ENCODE assay signal across 16 cellular contexts in the genomic region with DNA sequence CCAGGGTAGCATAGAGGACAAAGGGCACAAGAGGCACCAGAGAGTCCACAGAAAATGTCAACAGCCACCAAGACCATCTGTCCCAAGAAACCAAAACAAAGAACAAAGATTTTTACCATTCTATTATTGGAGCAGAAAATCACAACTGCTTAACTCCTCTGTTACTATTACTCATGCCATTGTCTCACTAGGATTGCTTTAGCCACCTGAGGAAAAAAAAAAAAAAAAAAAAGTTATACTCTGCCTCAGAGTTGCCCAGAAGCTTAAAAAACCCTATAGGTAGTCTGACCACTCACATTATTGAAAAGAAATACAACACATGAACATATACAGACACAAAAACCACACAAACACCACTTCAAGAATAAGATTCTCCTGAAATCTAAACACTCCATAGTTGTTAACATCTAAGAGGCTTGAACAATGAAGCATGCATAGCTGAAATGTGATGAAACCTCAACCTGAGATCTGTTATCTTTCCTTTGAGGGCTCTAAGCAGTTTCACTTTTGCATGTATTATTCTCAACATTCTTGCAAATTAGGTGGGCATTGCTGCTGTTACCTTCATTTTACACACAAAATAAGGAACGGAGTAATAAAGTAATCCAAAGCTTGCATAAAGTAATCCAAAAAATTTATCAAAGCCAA.
DNase-seq lines count a peak whose midpoint lies in the region; ATAC-seq, FAIRE-seq and TF ChIP-seq lines count a peak whose summit lies in the region.
"Had no signal": no experiment of that assay in that cellular context is flagged by ENCODE, and none has a peak within 500 bp of the region (broad histone marks: within the 10 kb centered on the region; RNA-seq: fewer than 3 reads in every experiment).

No MANE protein-coding gene starts in this region.

- BruUV-seq in K562 (replicated peaks; lab: Mats Ljungman, UMichigan) = no TSS peak

- no peaks in the 10 kb centered on the region for H3K79me2 ChIP-seq in K562 (ENCODE audit: control insufficient read depth, insufficient read depth, low read length)

- no peak for TF ChIP-seq RAD21 in K562 (CRISPR knock-in tag; conservative IDR thresholded peaks at IDR 0.05 in 1 of 2, IDR thresholded peaks at IDR 0.05 in 1 of 2)

- no peak for FAIRE-seq in K562 (lab: Jason Lieb, UNC)
- FAIRE-seq: H1, kidney had no signal

- H3K4me1 ChIP-seq in K562 (replicated peaks in 1 of 2; ENCODE audit: control insufficient read depth in 2 of 2, insufficient read depth in 2 of 2, low read length in 2 of 2) = peaks cover 0 to 11% of the 10 kb centered on the region in 2 experiments; a peak in 4 of 5 replicates
- no peaks in the 10 kb centered on the region for H3K4me1 ChIP-seq in left lung
- H3K4me1 ChIP-seq: adrenal gland, SJSA1, tibial nerve had no signal

- TF ChIP-seq POLR2A in K562 (conservative IDR thresholded peaks at IDR 0.05) = no peak

- H3K4me1 Mint-ChIP-seq in activated naive CD8-positive, alpha-beta T cell (ENCODE audit: low read depth) = peaks cover 65% of the 10 kb centered on the region
- peaks cover 20% of the 10 kb centered on the region for H3K4me1 Mint-ChIP-seq in activated naive CD8-positive, alpha-beta T cell treated with anti-CD3 and anti-CD28 coated beads, Interleukin-2, amount 50 U/mL, for 24 hours

- 57% methylated on average over 1 of the region's 1 CpG for WGBS in K562 (ENCODE audit: insufficient coverage, low coverage, missing lambda C conversion rate)

- H3K27me3 ChIP-seq in K562 (ENCODE audit: control insufficient read depth in 2 of 2, insufficient read depth in 2 of 2, low read length in 2 of 2) (no peaks in the 10 kb centered on the region), left lung (no peaks in the 10 kb centered on the region)
- H3K27me3 ChIP-seq: adrenal gland, SJSA1, tibial nerve had no signal

- TF ChIP-seq EP300 in K562 (IDR thresholded peaks at IDR 0.05; ENCODE audit: low read length) = no peak

- H3K4me3 Mint-ChIP-seq in activated naive CD8-positive, alpha-beta T cell = peak overlapping the region; percentile 75
- no peak overlapping the region for H3K4me3 Mint-ChIP-seq in activated naive CD8-positive, alpha-beta T cell treated with anti-CD3 and anti-CD28 coated beads, Interleukin-2, amount 50 U/mL, for 24 hours
- H3K4me3 Mint-ChIP-seq: WTC11 had no signal

- peak overlapping the region; percentile 83 for H3K27ac Mint-ChIP-seq in activated naive CD8-positive, alpha-beta T cell
- no peak overlapping the region for H3K27ac Mint-ChIP-seq in activated naive CD8-positive, alpha-beta T cell treated with anti-CD3 and anti-CD28 coated beads, Interleukin-2, amount 50 U/mL, for 24 hours
- H3K27ac Mint-ChIP-seq: WTC11 had no signal

- H3K36me3 Mint-ChIP-seq in activated naive CD8-positive, alpha-beta T cell = no peaks in the 10 kb centered on the region
- no peaks in the 10 kb centered on the region for H3K36me3 Mint-ChIP-seq in activated naive CD8-positive, alpha-beta T cell treated with anti-CD3 and anti-CD28 coated beads, Interleukin-2, amount 50 U/mL, for 24 hours (ENCODE audit: low read depth)
- H3K36me3 Mint-ChIP-seq: WTC11 had no signal

- H3K4me3 ChIP-seq in K562 (no peak overlapping the region), left lung (no peak overlapping the region)
- H3K4me3 ChIP-seq: adrenal gland, SJSA1, tibial nerve had no signal

- no peak overlapping the region for H3K4me2 ChIP-seq in K562 (ENCODE audit: insufficient read depth, low read length)

- TF ChIP-seq CTCF in K562 (IDR thresholded peaks at IDR 0.05 in 2 of 3, conservative IDR thresholded peaks at IDR 0.05 in 1 of 3; ENCODE audit: insufficient read depth in 2 of 3, low read depth in 1 of 3, low read length in 3 of 3) = no peak
- TF ChIP-seq CTCF in left lung (IDR thresholded peaks at IDR 0.05) = no peak

- no peak for ATAC-seq in activated naive CD8-positive, alpha-beta T cell treated with anti-CD3 and anti-CD28 coated beads, Interleukin-2, amount 50 U/mL, for 24 hours
- ATAC-seq in K562 = no peak
- no peak for ATAC-seq in left lung
- ATAC-seq in GM18519 (IDR thresholded peaks at IDR 0.05; ENCODE audit: low FRiP score, unreplicated experiment) = no peak
- ATAC-seq: sciatic nerve, WTC11 had no signal

- H3K9ac ChIP-seq in K562 (ENCODE audit: insufficient read depth in 1 of 2, low read depth in 2 of 2, low read length in 2 of 2) = no peak overlapping the region

- H4K20me1 ChIP-seq in K562 (replicated peaks; ENCODE audit: control insufficient read depth, insufficient read depth, low read length) = no peaks in the 10 kb centered on the region

- in situ Hi-C loops in K562 (cut with MboI) = no loop called here

- H3K9me3 Mint-ChIP-seq in activated naive CD8-positive, alpha-beta T cell (ENCODE audit: low read depth) = no peaks in the 10 kb centered on the region
- peaks cover 8% of the 10 kb centered on the region for H3K9me3 Mint-ChIP-seq in activated naive CD8-positive, alpha-beta T cell treated with anti-CD3 and anti-CD28 coated beads, Interleukin-2, amount 50 U/mL, for 24 hours

- H3K36me3 ChIP-seq in K562 (ENCODE audit: control insufficient read depth, insufficient read depth, low read length) = no peaks in the 10 kb centered on the region
- H3K36me3 ChIP-seq in left lung = no peaks in the 10 kb centered on the region
- H3K36me3 ChIP-seq: adrenal gland, SJSA1, tibial nerve had no signal

- intact Hi-C loops in K562 (cut with micrococcal nuclease) (no loop called here), left lung (cut with DNase I) (no loop called here)

- CTCF ChIA-PET in K562 (lab: Yijun Ruan, JAX; ENCODE audit: low intra/inter-chr PET ratio) = no interaction called here

- no peaks in the 10 kb centered on the region for H3K9me1 ChIP-seq in K562 (ENCODE audit: control insufficient read depth, insufficient read depth, low read length)

- H3K9me3 ChIP-seq in K562 (replicated peaks; ENCODE audit: control insufficient read depth, insufficient read depth, low read depth, low read length) = no peaks in the 10 kb centered on the region
- peaks cover 0 to 2% of the 10 kb centered on the region in 2 donors for H3K9me3 ChIP-seq in left lung
- H3K9me3 ChIP-seq: adrenal gland, SJSA1, tibial nerve had no signal

- DNase-seq in activated naive CD8-positive, alpha-beta T cell treated with anti-CD3 and anti-CD28 coated beads, Interleukin-2, amount 50 U/mL, for 24 hours = no peak
- DNase-seq in OCI-M1 (lab: John Stamatoyannopoulos, UW) = peak; percentile 22
- no peak for DNase-seq in K562 (ENCODE audit: extremely low read depth in 1 of 4, low spot score in 3 of 4)
- DNase-seq in NCI-H2227 treated with DMSO at 0.1 percent for 48 hours (lab: John Stamatoyannopoulos, UW) = no peak
- no peak for DNase-seq in left lung
- DNase-seq: adrenal gland, AML-193, foreskin melanocyte, kidney had no signal

- H3K27ac ChIP-seq in K562 (ENCODE audit: extremely low read depth, low read depth, low read length) (no peak overlapping the region), left lung (no peak overlapping the region)
- H3K27ac ChIP-seq: adrenal gland, SJSA1, tibial nerve had no signal

- H2AFZ ChIP-seq in K562 (ENCODE audit: low read depth, low read length) = no peak overlapping the region

- H3K27me3 Mint-ChIP-seq in activated naive CD8-positive, alpha-beta T cell = no peaks in the 10 kb centered on the region
- H3K27me3 Mint-ChIP-seq in activated naive CD8-positive, alpha-beta T cell treated with anti-CD3 and anti-CD28 coated beads, Interleukin-2, amount 50 U/mL, for 24 hours = no peaks in the 10 kb centered on the region

- POLR2A ChIA-PET in K562 (lab: Yijun Ruan, JAX) = no interaction called here

TF ChIP-seq in K562, 482 proteins besides CTCF, POLR2A, EP300 and RAD21:
- TF ChIP-seq SOX6 (IDR thresholded peaks at IDR 0.05) (peak; percentile 48; the same call in 1 of the 2 replicates), KDM2B (CRISPR knock-in tag; IDR thresholded peaks at IDR 0.05) (no peak)
TF ChIP-seq in K562: peak in this region for 1.
